In genomic region chr19:8456064-8456463, GRCh38 we compare ENCODE assay signal across 1 cellular context.
TF ChIP-seq lines count a peak whose summit lies in the region.

No MANE protein-coding gene starts in this region.

TF ChIP-seq in HCT116, 20 proteins besides CTCF, POLR2A, EP300 and RAD21:
- TF ChIP-seq ZBTB33 (IDR thresholded peaks at IDR 0.05; ENCODE audit: extremely low read depth, insufficient replicate concordance, low read length) (no peak), SIN3A (IDR thresholded peaks at IDR 0.05; ENCODE audit: low read depth) (no peak), SP1 (IDR thresholded peaks at IDR 0.05; ENCODE audit: low read depth) (no peak), CBX3 (IDR thresholded peaks at IDR 0.05; ENCODE audit: low read depth) (no peak), EGR1 (IDR thresholded peaks at IDR 0.05; ENCODE audit: low read depth) (no peak), REST (IDR thresholded peaks at IDR 0.05; ENCODE audit: low read depth) (no peak), CEBPB (IDR thresholded peaks at IDR 0.05; ENCODE audit: low read depth) (no peak), YY1 (IDR thresholded peaks at IDR 0.05; ENCODE audit: extremely low read depth, insufficient replicate concordance, low read depth, low read length) (no peak), JUND (IDR thresholded peaks at IDR 0.05) (no peak), POLR2AphosphoS5 (IDR thresholded peaks at IDR 0.05; ENCODE audit: low read depth, low read length) (no peak), FOSL1 (IDR thresholded peaks at IDR 0.05; ENCODE audit: low read depth) (no peak), EZH2phosphoT487 (IDR thresholded peaks at IDR 0.05; ENCODE audit: borderline replicate concordance) (no peak), ZFX (IDR thresholded peaks at IDR 0.05) (no peak), ELF1 (IDR thresholded peaks at IDR 0.05; ENCODE audit: borderline replicate concordance, low read depth) (no peak)
